In genomic region chr11:117327567-117328413, GRCh38 we compare ENCODE assay signal across 8 cellular contexts. TPM values are rescaled to one million over a fixed set of nuclear protein-coding genes. Genes with fewer than 3 reads are reported as not detected.
DNase-seq lines count a peak whose midpoint lies in the region; ATAC-seq and TF ChIP-seq lines count a peak whose summit lies in the region.

TSS of gene CEP164 (plus strand) at chr11:117327854. CDS start at chr11:117338587, 10,733 bp downstream.

- TF ChIP-seq CTCF in epithelial cell of proximal tubule (conservative IDR thresholded peaks at IDR 0.05; ENCODE audit: low read depth, low read length): no peak

- peaks cover 2% of the 10 kb centered on the region for H3K27me3 Mint-ChIP-seq in IgD-negative memory B cell

- peaks cover 0 to 7% (median 6%) of the 10 kb centered on the region in 3 donors for H3K4me1 Mint-ChIP-seq in IgD-negative memory B cell

- peak within 1 kb of the TSS in 2 of 4 donors; percentile 51 for H3K4me3 Mint-ChIP-seq in IgD-negative memory B cell

- ATAC-seq in GM21529 (IDR thresholded peaks at IDR 0.05; ENCODE audit: unreplicated experiment): peak; percentile 96

- peak within 1 kb of the TSS; percentile 95 for H3K4me3 ChIP-seq in epithelial cell of proximal tubule (ENCODE audit: low read depth, low read length)

- H3K36me3 Mint-ChIP-seq in IgD-negative memory B cell: peaks cover 3% of the 10 kb centered on the region

- H3K9me3 Mint-ChIP-seq in IgD-negative memory B cell: no peaks in the 10 kb centered on the region

- H3K27ac Mint-ChIP-seq in IgD-negative memory B cell: peak within 1 kb of the TSS in 1 of 3 donors; percentile 52

- DNase-seq in DMS 273 treated with DMSO at 0.1 percent for 48 hours (lab: John Stamatoyannopoulos, UW): peak; percentile 82
- DNase-seq in OCI-M2 (lab: John Stamatoyannopoulos, UW; ENCODE audit: unreplicated experiment): peak; percentile 79
- DNase-seq in activated T-cell treated with anti-CD3 and anti-CD28 coated beads for 4 hours: peak; percentile 91
- DNase-seq in epithelial cell of proximal tubule (ENCODE audit: low read depth): peak; percentile 71
- DNase-seq in mucosa of gallbladder (ENCODE audit: low spot score): peak; percentile 97
- DNase-seq in stimulated activated CD8-positive, alpha-beta memory T cell treated with anti-CD3 and anti-CD28 coated beads, Interleukin-4, amount 100 ng/mL, for 4 hours (ENCODE audit: low read depth in 2 of 2, low spot score in 1 of 2): peak; percentile 86 to 92

RNA-seq across cellular contexts. Expression of gene CEP164, which starts in this region (rescaled TPM):
- 17.7 TPM for polyA plus RNA-seq in IgD-negative memory B cell
- total RNA-seq in epithelial cell of proximal tubule: 20.0 and 20.2 TPM in 2 replicates
- 30.7 TPM for total RNA-seq in mucosa of gallbladder

Comparison
In these comparisons a context has a peak if more than half of its experiments do, and no peak if none do; other contexts are left out.
1. Peak in every context shown above with its lines: DNase-seq, ATAC-seq and H3K4me3 ChIP-seq.